8 cellular contexts compared by ENCODE assay signal in the genomic region with DNA sequence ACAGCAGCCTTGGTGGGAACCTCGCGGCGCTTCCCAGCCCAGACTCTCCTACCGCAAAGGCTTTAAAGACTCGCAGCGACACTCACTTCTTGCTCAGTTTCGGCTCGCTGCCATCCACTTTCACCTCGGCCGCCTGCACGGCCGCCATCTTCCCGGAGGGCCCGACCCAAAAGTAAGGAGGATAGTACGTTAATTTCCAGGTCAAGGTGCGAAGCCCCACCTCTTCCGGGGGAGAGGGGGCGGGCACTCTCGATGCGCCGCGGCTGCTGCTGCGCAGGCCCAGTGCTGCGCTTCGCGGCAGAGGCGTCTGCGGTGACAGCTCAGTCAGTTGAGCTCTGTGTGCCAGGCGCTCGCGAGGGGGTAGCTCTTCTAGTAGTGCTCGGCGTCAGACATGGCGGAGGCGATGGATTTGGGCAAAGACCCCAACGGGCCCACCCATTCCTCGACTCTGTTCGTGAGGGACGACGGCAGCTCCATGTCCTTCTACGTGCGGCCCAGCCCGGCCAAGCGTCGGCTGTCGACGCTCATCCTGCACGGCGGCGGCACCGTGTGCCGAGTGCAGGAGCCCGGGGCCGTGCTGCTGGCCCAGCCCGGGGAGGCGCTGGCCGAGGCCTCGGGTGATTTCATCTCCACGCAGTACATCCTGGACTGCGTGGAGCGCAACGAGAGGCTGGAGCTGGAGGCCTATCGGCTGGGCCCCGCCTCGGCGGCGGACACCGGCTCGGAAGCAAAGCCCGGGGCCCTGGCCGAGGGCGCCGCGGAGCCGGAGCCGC.
DNase-seq lines count a peak whose midpoint lies in the region; ATAC-seq and TF ChIP-seq lines count a peak whose summit lies in the region.

TSS of gene KARS1 (minus strand) at position 174 of the 773 bp plus-strand sequence. CDS start at position 148, 26 bp downstream.
TSS of gene TERF2IP (plus strand) at position 282 of the 773 bp plus-strand sequence. CDS start at position 392, 110 bp downstream.

- TF ChIP-seq CTCF in 22Rv1 (IDR thresholded peaks at IDR 0.05) (no peak), brain microvascular endothelial cell (IDR thresholded peaks at IDR 0.05; ENCODE audit: low read depth, low read length, missing control alignments) (no peak)

- H3K27me3 ChIP-seq in brain microvascular endothelial cell (replicated peaks) (no peaks in the 10 kb centered on the region), iPS DF 6.9 (ENCODE audit: control insufficient read depth, insufficient read depth, low read length) (no peaks in the 10 kb centered on the region)

- in situ Hi-C loops in brain microvascular endothelial cell (cut with HindIII; ENCODE audit: low pct_ligation_motif_present, low sequenced_read_pairs): no loop called here

- H3K4me1 ChIP-seq in iPS DF 6.9 (ENCODE audit: control insufficient read depth, insufficient read depth, low read length): no peaks in the 10 kb centered on the region

- peak; percentile 87 for DNase-seq in NCI-H2107 treated with DMSO at 0.1 percent for 48 hours (lab: John Stamatoyannopoulos, UW; ENCODE audit: unreplicated experiment)
- DNase-seq in UCSD-AML1 (lab: John Stamatoyannopoulos, UW; ENCODE audit: unreplicated experiment): peak; percentile 96
- peak; percentile 90 for DNase-seq in brain microvascular endothelial cell
- DNase-seq in iPS DF 6.9 (ENCODE audit: low read depth, low spot score): peak; percentile 75
- DNase-seq in skeletal muscle cell (ENCODE audit: low read depth): peak; percentile 73

- H3K27ac ChIP-seq in 22Rv1 (peak within 1 kb of the TSS; percentile 95), brain microvascular endothelial cell (peak within 1 kb of the TSS; percentile 84), iPS DF 6.9 (ENCODE audit: low read length) (no peak within 1 kb of the TSS)

- peak; percentile 89 for ATAC-seq in GM18520 (IDR thresholded peaks at IDR 0.05; ENCODE audit: unreplicated experiment)
- ATAC-seq in HG03064 (IDR thresholded peaks at IDR 0.05; ENCODE audit: low read depth, unreplicated experiment): peak; percentile 81

- H3K9me3 ChIP-seq in iPS DF 6.9 (ENCODE audit: control insufficient read depth, insufficient read depth, low read length): no peaks in the 10 kb centered on the region

- WGBS in iPS DF 6.9 (ENCODE audit: insufficient coverage, insufficient read length): no CpG with 5 or more reads among the region's 76 CpGs

- H3K36me3 ChIP-seq in brain microvascular endothelial cell (replicated peaks): peaks cover 6% of the 10 kb centered on the region
- H3K36me3 ChIP-seq in iPS DF 6.9 (ENCODE audit: control insufficient read depth, insufficient read depth, low read length): no peaks in the 10 kb centered on the region

- H3K4me3 ChIP-seq in brain microvascular endothelial cell (ENCODE audit: low read depth, low read length): peak within 1 kb of the TSS; percentile 97
- H3K4me3 ChIP-seq in iPS DF 6.9 (ENCODE audit: low read length): peak within 1 kb of the TSS; percentile 88
- peak within 1 kb of the TSS; percentile 85 for H3K4me3 ChIP-seq in skeletal muscle cell (ENCODE audit: low read depth, low read length)
